Comparison of ENCODE assay signal across 8 cellular contexts in genomic region chr1:151310986-151311385, GRCh38. TPM values are rescaled to one million over a fixed set of nuclear protein-coding genes. Genes with fewer than 3 reads are reported as not detected.
DNase-seq lines count a peak whose midpoint lies in the region; ATAC-seq and TF ChIP-seq lines count a peak whose summit lies in the region.

No MANE protein-coding gene starts in this region.

- DNase-seq in T-helper 1 cell (no peak), amniotic epithelial cell (ENCODE audit: low read depth) (peak; percentile 43), immature natural killer cell (no peak), stomach (no peak), GF-D8 (lab: John Stamatoyannopoulos, UW) (no peak), mesendoderm (no peak)

- H3K4me1 ChIP-seq in stomach: peaks cover 49 to 70% (median 61%) of the 10 kb centered on the region in 4 donors
- no peaks in the 10 kb centered on the region for H3K4me1 ChIP-seq in mesendoderm (ENCODE audit: control insufficient read depth, low read depth, low read length)

- H3K4me3 Mint-ChIP-seq in T-helper 1 cell treated with Interleukin-12 subunit alpha and Interleukin-12 subunit beta and Interleukin-4 antibody, amounts not matched to agents 30 μg/mL and 1 μg/mL, for 36 hours: no peak overlapping the region
- H3K4me3 Mint-ChIP-seq in immature natural killer cell: no peak overlapping the region

- no peak overlapping the region for H3K9ac ChIP-seq in mesendoderm (ENCODE audit: low read length)

- H3K36me3 Mint-ChIP-seq in T-helper 1 cell treated with Interleukin-12 subunit alpha and Interleukin-12 subunit beta and Interleukin-4 antibody, amounts not matched to agents 30 μg/mL and 1 μg/mL, for 36 hours (ENCODE audit: low read depth): peaks cover 61% of the 10 kb centered on the region
- peaks cover 4 to 64% (median 17%) of the 10 kb centered on the region in 3 donors for H3K36me3 Mint-ChIP-seq in immature natural killer cell

- H3K23ac ChIP-seq in mesendoderm (ENCODE audit: low read length): no peak overlapping the region

- no peaks in the 10 kb centered on the region for H3K9me3 ChIP-seq in stomach

- no peak for TF ChIP-seq POLR2A in stomach (IDR thresholded peaks at IDR 0.05)

- ATAC-seq in HG02571 (IDR thresholded peaks at IDR 0.05; ENCODE audit: unreplicated experiment): no peak

- H3K79me2 ChIP-seq in mesendoderm (ENCODE audit: control insufficient read depth, insufficient read depth, low read length): no peaks in the 10 kb centered on the region

- H3K18ac ChIP-seq in mesendoderm (ENCODE audit: low read length): no peak overlapping the region

- peak overlapping the region; percentile 85 for H3K27ac Mint-ChIP-seq in T-helper 1 cell treated with Interleukin-12 subunit alpha and Interleukin-12 subunit beta and Interleukin-4 antibody, amounts not matched to agents 30 μg/mL and 1 μg/mL, for 36 hours
- peak overlapping the region in 4 of 6 donors; percentile 20 to 48 (median 42) for H3K27ac Mint-ChIP-seq in immature natural killer cell

- no peak overlapping the region for H2BK120ac ChIP-seq in mesendoderm (ENCODE audit: low read depth, low read length)

- H3K27me3 Mint-ChIP-seq in T-helper 1 cell treated with Interleukin-12 subunit alpha and Interleukin-12 subunit beta and Interleukin-4 antibody, amounts not matched to agents 30 μg/mL and 1 μg/mL, for 36 hours (ENCODE audit: low read depth): no peaks in the 10 kb centered on the region
- H3K27me3 Mint-ChIP-seq in immature natural killer cell (ENCODE audit: low read depth in 3 of 3): no peaks in the 10 kb centered on the region

- H3K4me2 ChIP-seq in mesendoderm (ENCODE audit: low read length): no peak overlapping the region

- H2BK15ac ChIP-seq in mesendoderm (replicated peaks; ENCODE audit: low read depth): no peak overlapping the region

- no peak overlapping the region for H4K8ac ChIP-seq in mesendoderm (ENCODE audit: low read depth, low read length)

- no peak for TF ChIP-seq EP300 in stomach (IDR thresholded peaks at IDR 0.05)

- H3K9me3 Mint-ChIP-seq in T-helper 1 cell treated with Interleukin-12 subunit alpha and Interleukin-12 subunit beta and Interleukin-4 antibody, amounts not matched to agents 30 μg/mL and 1 μg/mL, for 36 hours: no peaks in the 10 kb centered on the region
- H3K9me3 Mint-ChIP-seq in immature natural killer cell: no peaks in the 10 kb centered on the region

- no peak overlapping the region for H4K5ac ChIP-seq in mesendoderm (ENCODE audit: low read length)

- peaks cover 29% of the 10 kb centered on the region for H3K4me1 Mint-ChIP-seq in T-helper 1 cell treated with Interleukin-12 subunit alpha and Interleukin-12 subunit beta and Interleukin-4 antibody, amounts not matched to agents 30 μg/mL and 1 μg/mL, for 36 hours (ENCODE audit: low read depth)
- H3K4me1 Mint-ChIP-seq in immature natural killer cell: peaks cover 9 to 51% of the 10 kb centered on the region in 2 donors

- H3K36me3 ChIP-seq in stomach: peaks cover 35 to 100% (median 91%) of the 10 kb centered on the region in 4 donors
- H3K36me3 ChIP-seq in mesendoderm (ENCODE audit: control insufficient read depth, insufficient read depth, low read length): peaks cover 7% of the 10 kb centered on the region

- H2AK5ac ChIP-seq in mesendoderm (ENCODE audit: low read length): no peak overlapping the region

- WGBS in stomach, 5 donors: 57 to 73% (median 64%) methylated on average over 4 of the region's 4 CpGs
- no CpG with 5 or more reads among the region's 4 CpGs for WGBS in mesendoderm (ENCODE audit: extremely low coverage, insufficient coverage, low lambda C conversion rate)

- no peaks in the 10 kb centered on the region for H3K27me3 ChIP-seq in stomach
- H3K27me3 ChIP-seq in mesendoderm (ENCODE audit: insufficient read depth, low read length, poor library complexity): no peaks in the 10 kb centered on the region

- no peak overlapping the region for H3K4ac ChIP-seq in mesendoderm (ENCODE audit: low read depth, low read length)

- H3K56ac ChIP-seq in mesendoderm (ENCODE audit: low read length): no peak overlapping the region

- H2BK5ac ChIP-seq in mesendoderm (ENCODE audit: low read length): no peak overlapping the region

- no peak for TF ChIP-seq CTCF in stomach (IDR thresholded peaks at IDR 0.05)

- no peaks in the 10 kb centered on the region for H3K79me1 ChIP-seq in mesendoderm (ENCODE audit: low read length)

- intact Hi-C loops in stomach (cut with DNase I; ENCODE audit: low total_unique reads): no loop called here

- H3K27ac ChIP-seq in stomach (peak overlapping the region; percentile 16 to 84 (median 84)), mesendoderm (ENCODE audit: low read depth, low read length) (no peak overlapping the region)

- H3K4me3 ChIP-seq in stomach (no peak overlapping the region), mesendoderm (ENCODE audit: low read length) (no peak overlapping the region)

RNA-seq across cellular contexts. Expression of gene PI4KB, which starts 16.2 kb away (rescaled TPM):
- polyA plus RNA-seq in immature natural killer cell: 10 to 100 TPM; 35.1 to 65.7 (median 57.9) TPM
- total RNA-seq in stomach: 100 to 1,000 TPM in 2 of 5 donors, 10 to 100 TPM in 3; 33.2 to 187 (median 62.6) TPM
- 10 to 100 TPM; 24.1 to 33.5 (median 25.3) TPM for polyA plus RNA-seq in stomach
- 17.0 TPM for polyA plus RNA-seq in mesendoderm (2013, experiment 1 of 2)
- polyA plus RNA-seq in mesendoderm (2013, experiment 2 of 2): 17.2 TPM

RNA-seq across cellular contexts. Expression of gene ZNF687, which starts 28.9 kb away (rescaled TPM):
- polyA plus RNA-seq in immature natural killer cell (1 to 10 TPM in 2 of 3 donors, under 1 TPM in 1; 0.11 to 1.8 (median 1.5) TPM), stomach (10 to 100 TPM in 1 of 3 donors, 1 to 10 TPM in 2; 6.8 to 10.8 (median 7.3) TPM)
- 10 to 100 TPM; 11.9 to 59.6 (median 19.3) TPM for total RNA-seq in stomach
- polyA plus RNA-seq in mesendoderm (2013, experiment 1 of 2): 18.8 TPM
- 21.8 TPM for polyA plus RNA-seq in mesendoderm (2013, experiment 2 of 2)

RNA-seq across cellular contexts. Expression of gene RFX5, which starts 36.1 kb away (rescaled TPM):
- polyA plus RNA-seq in immature natural killer cell (10 to 100 TPM; 30.0 to 37.8 (median 37.1) TPM), stomach (10 to 100 TPM in 2 of 3 donors, 1 to 10 TPM in 1; 9.9 to 19.4 (median 14.2) TPM)
- total RNA-seq in stomach: 100 to 1,000 TPM in 1 of 5 donors, 10 to 100 TPM in 4; 20.4 to 117 (median 39.1) TPM
- 24.0 TPM for polyA plus RNA-seq in mesendoderm (2013, experiment 1 of 2)
- 25.6 TPM for polyA plus RNA-seq in mesendoderm (2013, experiment 2 of 2)

RNA-seq across cellular contexts. Expression of gene PSMD4, which starts 56.5 kb away (rescaled TPM):
- polyA plus RNA-seq in immature natural killer cell: 100 to 1,000 TPM; 246 to 364 (median 282) TPM
- 100 to 1,000 TPM in 2 of 5 donors, 10 to 100 TPM in 3; 81.3 to 220 (median 83.2) TPM for total RNA-seq in stomach
- 100 to 1,000 TPM; 126 to 234 (median 176) TPM for polyA plus RNA-seq in stomach
- polyA plus RNA-seq in mesendoderm (2013, experiment 1 of 2): 172 TPM
- polyA plus RNA-seq in mesendoderm (2013, experiment 2 of 2): 171 TPM
